Comparison of ENCODE assay signal across 9 cellular contexts in genomic region chr10:17805921-17806577, GRCh38. TPM values are rescaled to one million over a fixed set of nuclear protein-coding genes. Genes with fewer than 3 reads are reported as not detected.
A peak's percentile ranks its signal among the peaks of the same experiment; 100 is the strongest.
DNase-seq lines count a peak whose midpoint lies in the region; ATAC-seq and TF ChIP-seq lines count a peak whose summit lies in the region.
"Had no signal": no experiment of that assay in that cellular context is flagged by ENCODE, and none has a peak within 500 bp of the region (broad histone marks: within the 10 kb centered on the region; RNA-seq: fewer than 3 reads in every experiment).

No MANE protein-coding gene starts in this region.

- no peaks in the 10 kb centered on the region for H3K79me2 ChIP-seq in neural progenitor cell (ENCODE audit: low read depth)

- no peaks in the 10 kb centered on the region for H4K20me1 ChIP-seq in neural progenitor cell (ENCODE audit: low read depth)

- H3K36me3 Mint-ChIP-seq in neural progenitor cell = no peaks in the 10 kb centered on the region

- H3K4me3 Mint-ChIP-seq in neural progenitor cell = no peak overlapping the region

- peak; percentile 43 for TF ChIP-seq CTCF in neural progenitor cell (IDR thresholded peaks at IDR 0.05)

- H3K4me1 Mint-ChIP-seq in neural progenitor cell = peaks cover 3% of the 10 kb centered on the region

- peaks cover 3% of the 10 kb centered on the region for H3K9me3 Mint-ChIP-seq in neural progenitor cell

- peak overlapping the region; percentile 85 for H3K27ac Mint-ChIP-seq in neural progenitor cell

- H3F3A ChIP-seq in neural progenitor cell (ENCODE audit: low read depth) = no peaks in the 10 kb centered on the region

- peaks cover 4% of the 10 kb centered on the region for H3K27me3 Mint-ChIP-seq in neural progenitor cell (ENCODE audit: insufficient read depth, low read depth)

- DNase-seq in DMS53 (lab: John Stamatoyannopoulos, UW) (peak; percentile 17), DMS53 treated with DMSO at 0.1 percent for 48 hours (lab: John Stamatoyannopoulos, UW; ENCODE audit: unreplicated experiment) (no peak), RPMI8226 (peak; percentile 67), neural progenitor cell (ENCODE audit: low spot score) (peak; percentile 21), HPDE6-E6E7 (ENCODE audit: extremely low spot score) (no peak)

- H3K9ac ChIP-seq in neural progenitor cell = no peak overlapping the region

- H3K4me2 ChIP-seq in neural progenitor cell = no peak overlapping the region

- H3K27ac ChIP-seq in neural progenitor cell = no peak overlapping the region
- H3K27ac ChIP-seq: body of pancreas had no signal

- no peaks in the 10 kb centered on the region for H3K9me3 ChIP-seq in neural progenitor cell (ENCODE audit: low read depth)
- H3K9me3 ChIP-seq: body of pancreas had no signal

- H3K27me3 ChIP-seq in neural progenitor cell = no peaks in the 10 kb centered on the region
- H3K27me3 ChIP-seq: body of pancreas had no signal

- H2AFZ ChIP-seq in neural progenitor cell (replicated peaks) = no peak overlapping the region

- peak; percentile 61 for ATAC-seq in GM21825 (IDR thresholded peaks at IDR 0.05; ENCODE audit: unreplicated experiment)
- no peak for ATAC-seq in HG03442 (IDR thresholded peaks at IDR 0.05; ENCODE audit: unreplicated experiment)
- no peak for ATAC-seq in HG02588 (IDR thresholded peaks at IDR 0.05; ENCODE audit: unreplicated experiment)
- ATAC-seq: body of pancreas had no signal

- H3K4me3 ChIP-seq in neural progenitor cell = no peak overlapping the region
- H3K4me3 ChIP-seq: body of pancreas had no signal

- no peaks in the 10 kb centered on the region for H3K36me3 ChIP-seq in neural progenitor cell

- H3K4me1 ChIP-seq in neural progenitor cell = no peaks in the 10 kb centered on the region
- H3K4me1 ChIP-seq: body of pancreas had no signal

RNA-seq across cellular contexts. Expression of gene MRC1, which starts 3.1 kb away (rescaled TPM):
- 0.03 TPM in 1 of 2 replicates, not detected in the other for total RNA-seq in neural progenitor cell (ENCODE audit: low replicate concordance)

RNA-seq across cellular contexts. Expression of gene TMEM236, which starts 54.0 kb away (rescaled TPM):
- total RNA-seq in neural progenitor cell (ENCODE audit: low replicate concordance) = 0.06 TPM in 1 of 2 replicates, not detected in the other

Comparison
In these comparisons a context has a peak if more than half of its experiments do, and no peak if none do; other contexts are left out.
1. DNase-seq: peak in DMS53 (single experiment), RPMI8226 (single experiment) and neural progenitor cell (single experiment); none in DMS53 treated with DMSO at 0.1 percent for 48 hours (single experiment) and HPDE6-E6E7 (single experiment).